ENCODE assay signal across 8 cellular contexts in the genomic region with DNA sequence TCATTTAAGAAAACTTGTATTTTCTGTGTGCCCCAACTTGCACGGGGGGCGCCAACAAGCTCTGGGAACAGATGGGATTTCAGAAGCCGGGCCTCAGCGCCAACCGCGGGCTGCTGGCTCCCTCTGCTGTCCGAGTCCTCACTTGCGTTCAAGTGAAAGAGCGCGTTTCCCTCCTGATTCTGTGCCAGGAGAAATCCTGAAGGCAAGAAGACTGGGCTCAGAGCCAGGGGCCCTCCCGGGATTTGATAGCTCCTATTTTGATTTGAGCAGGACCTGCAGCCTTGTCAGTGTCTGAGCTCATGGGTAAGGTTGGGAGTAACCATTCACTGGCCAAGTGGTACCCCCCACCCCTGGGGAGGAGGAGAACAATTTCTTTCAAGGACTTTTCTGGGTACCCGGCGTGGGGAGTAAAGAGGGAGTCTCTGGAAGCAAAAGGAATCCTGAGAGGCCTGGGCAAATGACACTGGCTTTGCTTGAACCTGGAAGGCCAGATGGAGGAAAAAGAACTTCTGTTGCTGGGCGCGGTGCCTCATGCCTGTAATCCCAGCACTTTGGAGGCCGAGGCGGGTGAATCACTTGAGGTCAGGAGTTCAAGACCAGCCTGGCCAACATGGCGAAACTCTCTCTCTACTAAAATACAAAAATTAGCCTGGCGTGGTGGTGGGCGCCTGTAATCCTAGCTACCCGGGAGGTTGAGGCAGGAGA.
DNase-seq lines count a peak whose midpoint lies in the region; ATAC-seq, FAIRE-seq and TF ChIP-seq lines count a peak whose summit lies in the region.

No MANE protein-coding gene starts in this region.

- TF ChIP-seq CTCF in AG09309 (IDR thresholded peaks at IDR 0.05; ENCODE audit: control insufficient read depth, insufficient read depth, low read depth, low read length, missing control alignments): peak; percentile 89

- H3K27me3 Mint-ChIP-seq in central memory CD8-positive, alpha-beta T cell: no peaks in the 10 kb centered on the region

- peak; percentile 48 for DNase-seq in AG09309 (ENCODE audit: low read depth)
- DNase-seq in H54 (ENCODE audit: insufficient read length, low spot score): peak; percentile 38
- DNase-seq in NCI-H345 (lab: John Stamatoyannopoulos, UW): peak; percentile 96
- peak; percentile 58 for DNase-seq in activated CD4-positive, alpha-beta T cell treated with anti-CD3 and anti-CD28 coated beads for 1 hour
- DNase-seq in central memory CD8-positive, alpha-beta T cell (ENCODE audit: low spot score in 2 of 2): peak; percentile 54 to 60
- peak; percentile 72 for DNase-seq in kidney glomerular epithelial cell (lab: John Stamatoyannopoulos, UW)
- peak; percentile 32 to 60 (median 58) for DNase-seq in stimulated activated CD4-positive, alpha-beta T cell treated with anti-CD3 and anti-CD28 coated beads, Interleukin-1b, Interleukin-23, amount 100 ng/mL, for 24 hours (ENCODE audit: low read depth in 4 of 4, low spot score in 1 of 4)

- H3K36me3 Mint-ChIP-seq in central memory CD8-positive, alpha-beta T cell (ENCODE audit: insufficient read depth): no peaks in the 10 kb centered on the region

- TF ChIP-seq POLR2A in H54 (IDR thresholded peaks at IDR 0.05; ENCODE audit: low read depth, low read length): no peak

- ATAC-seq in central memory CD8-positive, alpha-beta T cell (replicated peaks; ENCODE audit: extremely low read depth, poor library complexity, severe bottlenecking): no peak
- no peak for ATAC-seq in HG03039 (IDR thresholded peaks at IDR 0.05; ENCODE audit: unreplicated experiment)

- peak; percentile 33 for FAIRE-seq in H54 (lab: Jason Lieb, UNC)

- no peak overlapping the region for H3K4me3 ChIP-seq in AG09309 (ENCODE audit: control insufficient read depth, low read depth, low read length)

- no peaks in the 10 kb centered on the region for H3K9me3 Mint-ChIP-seq in central memory CD8-positive, alpha-beta T cell

- no peak overlapping the region for H3K27ac Mint-ChIP-seq in central memory CD8-positive, alpha-beta T cell (ENCODE audit: low read depth)

- H3K4me1 Mint-ChIP-seq in central memory CD8-positive, alpha-beta T cell: no peaks in the 10 kb centered on the region

- no peak overlapping the region for H3K4me3 Mint-ChIP-seq in central memory CD8-positive, alpha-beta T cell

Comparison
In these comparisons a context has a peak if more than half of its experiments do, and no peak if none do; other contexts are left out.
1. DNase-seq: peak in every context shown above with its lines; median percentile 96 in NCI-H345; 72 in kidney glomerular epithelial cell; 58 in activated CD4-positive, alpha-beta T cell treated with anti-CD3 and anti-CD28 coated beads for 1 hour; 58 in stimulated activated CD4-positive, alpha-beta T cell treated with anti-CD3 and anti-CD28 coated beads, Interleukin-1b, Interleukin-23, amount 100 ng/mL, for 24 hours; 57 in central memory CD8-positive, alpha-beta T cell; 48 in AG09309; 38 in H54.